18 cellular contexts compared by ENCODE assay signal in genomic region chr5:176608142-176608705, GRCh38. TPM values are rescaled to one million over a fixed set of nuclear protein-coding genes. Genes with fewer than 3 reads are reported as not detected.
DNase-seq lines count a peak whose midpoint lies in the region; ATAC-seq, FAIRE-seq and TF ChIP-seq lines count a peak whose summit lies in the region.
"Had no signal": no experiment of that assay in that cellular context is flagged by ENCODE, and none has a peak within 500 bp of the region (broad histone marks: within the 10 kb centered on the region; RNA-seq: fewer than 3 reads in every experiment).

No MANE protein-coding gene starts in this region.

- no peaks in the 10 kb centered on the region for H3K9me3 Mint-ChIP-seq in activated naive CD8-positive, alpha-beta T cell treated with anti-CD3 and anti-CD28 coated beads, Interleukin-2, amount 10 ng/mL, durations not matched to agents 7 days and 5 days
- no peaks in the 10 kb centered on the region for H3K9me3 Mint-ChIP-seq in activated naive CD8-positive, alpha-beta T cell treated with anti-CD3 and anti-CD28 coated beads for 36 hours
- no peaks in the 10 kb centered on the region for H3K9me3 Mint-ChIP-seq in WTC11
- H3K9me3 Mint-ChIP-seq in endodermal cell: no peaks in the 10 kb centered on the region
- H3K9me3 Mint-ChIP-seq in stimulated activated memory B cell treated with anti-CD40 and anti-IgM and Interleukin-4, amounts not matched to agents 10 μg/mL and 1 μg/mL and 100 μg/mL, for 72 hours: no peaks in the 10 kb centered on the region

- no peaks in the 10 kb centered on the region for H3K36me3 Mint-ChIP-seq in activated naive CD8-positive, alpha-beta T cell treated with anti-CD3 and anti-CD28 coated beads, Interleukin-2, amount 10 ng/mL, durations not matched to agents 7 days and 5 days
- H3K36me3 Mint-ChIP-seq in activated naive CD8-positive, alpha-beta T cell treated with anti-CD3 and anti-CD28 coated beads for 36 hours: no peaks in the 10 kb centered on the region
- H3K36me3 Mint-ChIP-seq in WTC11 (no peaks in the 10 kb centered on the region), endodermal cell (ENCODE audit: low read depth) (no peaks in the 10 kb centered on the region)
- no peaks in the 10 kb centered on the region for H3K36me3 Mint-ChIP-seq in stimulated activated memory B cell treated with anti-CD40 and anti-IgM and Interleukin-4, amounts not matched to agents 10 μg/mL and 1 μg/mL and 100 μg/mL, for 72 hours

- TF ChIP-seq CTCF in WTC11 (IDR thresholded peaks at IDR 0.05) (no peak), endodermal cell (conservative IDR thresholded peaks at IDR 0.05) (no peak), kidney (IDR thresholded peaks at IDR 0.05; ENCODE audit: borderline replicate concordance, extremely low read depth, insufficient read depth) (no peak)

- no peak for ATAC-seq in activated naive CD8-positive, alpha-beta T cell treated with anti-CD3 and anti-CD28 coated beads, Interleukin-2, amount 10 ng/mL, durations not matched to agents 7 days and 5 days (ENCODE audit: low read depth)
- no peak for ATAC-seq in WTC11
- no peak for ATAC-seq in stimulated activated memory B cell treated with anti-CD40 and anti-IgM and Interleukin-4, amounts not matched to agents 10 μg/mL and 1 μg/mL and 100 μg/mL, for 72 hours
- ATAC-seq: body of pancreas had no signal

- peaks cover 8% of the 10 kb centered on the region for H3K4me1 Mint-ChIP-seq in activated naive CD8-positive, alpha-beta T cell treated with anti-CD3 and anti-CD28 coated beads, Interleukin-2, amount 10 ng/mL, durations not matched to agents 7 days and 5 days
- H3K4me1 Mint-ChIP-seq in activated naive CD8-positive, alpha-beta T cell treated with anti-CD3 and anti-CD28 coated beads for 36 hours: peaks cover 9% of the 10 kb centered on the region
- H3K4me1 Mint-ChIP-seq in WTC11: peaks cover 29% of the 10 kb centered on the region
- H3K4me1 Mint-ChIP-seq in endodermal cell: peaks cover 15% of the 10 kb centered on the region
- H3K4me1 Mint-ChIP-seq in stimulated activated memory B cell treated with anti-CD40 and anti-IgM and Interleukin-4, amounts not matched to agents 10 μg/mL and 1 μg/mL and 100 μg/mL, for 72 hours: peaks cover 11% of the 10 kb centered on the region

- no peaks in the 10 kb centered on the region for H3K36me3 ChIP-seq in endodermal cell (ENCODE audit: control insufficient read depth, insufficient read depth, low read length)
- H3K36me3 ChIP-seq in kidney (ENCODE audit: control insufficient read depth in 1 of 2, insufficient read depth in 2 of 2, low read length in 2 of 2): no peaks in the 10 kb centered on the region

- no peak for FAIRE-seq in kidney (lab: Jason Lieb, UNC)
- FAIRE-seq: endometrium, frontal cortex had no signal

- CTCF ChIA-PET in WTC11 (lab: Charles Lee): interaction anchor here (0.6 to 1.7 kb wide), 4 partner anchors 12 to 160 kb away, joined by 3 to 11 read pairs (median 4); no protein-coding TSS in a partner anchor

- H3K4me1 ChIP-seq in endodermal cell (ENCODE audit: control insufficient read depth, insufficient read depth, low read length): peaks cover 8% of the 10 kb centered on the region
- peaks cover 0 to 3% of the 10 kb centered on the region in 2 donors for H3K4me1 ChIP-seq in kidney (ENCODE audit: control insufficient read depth in 1 of 2, insufficient read depth in 1 of 2, low read depth in 1 of 2, low read length in 2 of 2)
- H3K4me1 ChIP-seq: body of pancreas had no signal

- POLR2A ChIA-PET in activated naive CD8-positive, alpha-beta T cell treated with anti-CD3 and anti-CD28 coated beads, Interleukin-2, amount 10 ng/mL, durations not matched to agents 7 days and 5 days (lab: Charles Lee): interaction anchor here (1.5 kb wide), 1 partner anchor 38 kb away, joined by 4 read pairs; the partner anchor contains the start of gene TSPAN17
- POLR2A ChIA-PET in WTC11 (lab: Charles Lee): interaction anchor here (0.9 kb wide), 1 partner anchor 12 kb away, joined by 3 read pairs; no protein-coding TSS in a partner anchor

- 85 to 94% methylated on average over 3 to 4 of the region's 4 CpGs for WGBS in endodermal cell (ENCODE audit: insufficient coverage in 1 of 2, insufficient read length in 1 of 2), 2 experiments

- H3K27ac Mint-ChIP-seq in activated naive CD8-positive, alpha-beta T cell treated with anti-CD3 and anti-CD28 coated beads, Interleukin-2, amount 10 ng/mL, durations not matched to agents 7 days and 5 days: no peak overlapping the region
- H3K27ac Mint-ChIP-seq in activated naive CD8-positive, alpha-beta T cell treated with anti-CD3 and anti-CD28 coated beads for 36 hours: no peak overlapping the region
- H3K27ac Mint-ChIP-seq in WTC11: no peak overlapping the region
- H3K27ac Mint-ChIP-seq in endodermal cell: no peak overlapping the region
- no peak overlapping the region for H3K27ac Mint-ChIP-seq in stimulated activated memory B cell treated with anti-CD40 and anti-IgM and Interleukin-4, amounts not matched to agents 10 μg/mL and 1 μg/mL and 100 μg/mL, for 72 hours

- H3K4me3 ChIP-seq in endodermal cell (ENCODE audit: low read length) (no peak overlapping the region), kidney (ENCODE audit: low read length in 2 of 2) (no peak overlapping the region)
- H3K4me3 ChIP-seq: body of pancreas, PC-9 had no signal

- DNase-seq in activated naive CD8-positive, alpha-beta T cell treated with anti-CD3 and anti-CD28 coated beads, Interleukin-2, amount 10 ng/mL, durations not matched to agents 7 days and 5 days: no peak
- no peak for DNase-seq in activated naive CD8-positive, alpha-beta T cell treated with anti-CD3 and anti-CD28 coated beads for 36 hours
- DNase-seq in WTC11 (ENCODE audit: low spot score) (no peak), endodermal cell (no peak), kidney (no peak), GM19240 (ENCODE audit: insufficient read length, low spot score) (no peak), NCI-H1930 (lab: John Stamatoyannopoulos, UW) (no peak)
- DNase-seq: body of pancreas, DMS53, mesendoderm, NCI-H1436, PC-9, SW 1271 had no signal

- H3K4me3 Mint-ChIP-seq in activated naive CD8-positive, alpha-beta T cell treated with anti-CD3 and anti-CD28 coated beads, Interleukin-2, amount 10 ng/mL, durations not matched to agents 7 days and 5 days: peak overlapping the region; percentile 84
- H3K4me3 Mint-ChIP-seq in activated naive CD8-positive, alpha-beta T cell treated with anti-CD3 and anti-CD28 coated beads for 36 hours: no peak overlapping the region
- peak overlapping the region; percentile 91; the same call in 1 of the 2 replicates for H3K4me3 Mint-ChIP-seq in WTC11
- peak overlapping the region; percentile 69 for H3K4me3 Mint-ChIP-seq in endodermal cell
- H3K4me3 Mint-ChIP-seq in stimulated activated memory B cell treated with anti-CD40 and anti-IgM and Interleukin-4, amounts not matched to agents 10 μg/mL and 1 μg/mL and 100 μg/mL, for 72 hours: peak overlapping the region; percentile 92

- H3K27me3 Mint-ChIP-seq in activated naive CD8-positive, alpha-beta T cell treated with anti-CD3 and anti-CD28 coated beads, Interleukin-2, amount 10 ng/mL, durations not matched to agents 7 days and 5 days: peaks cover 41% of the 10 kb centered on the region
- H3K27me3 Mint-ChIP-seq in activated naive CD8-positive, alpha-beta T cell treated with anti-CD3 and anti-CD28 coated beads for 36 hours: peaks cover 37% of the 10 kb centered on the region
- H3K27me3 Mint-ChIP-seq in WTC11 (ENCODE audit: low read depth): peaks cover 23% of the 10 kb centered on the region
- H3K27me3 Mint-ChIP-seq in endodermal cell (ENCODE audit: insufficient read depth): peaks cover 40% of the 10 kb centered on the region
- peaks cover 16% of the 10 kb centered on the region for H3K27me3 Mint-ChIP-seq in stimulated activated memory B cell treated with anti-CD40 and anti-IgM and Interleukin-4, amounts not matched to agents 10 μg/mL and 1 μg/mL and 100 μg/mL, for 72 hours

- H3K9ac ChIP-seq in endodermal cell (ENCODE audit: extremely low read depth, low read length, poor library complexity, severe bottlenecking) (no peak overlapping the region), kidney (ENCODE audit: low read length in 2 of 2) (no peak overlapping the region)

- intact Hi-C loops in kidney (cut with DNase I): no loop called here

- H3K27me3 ChIP-seq in endodermal cell (ENCODE audit: control insufficient read depth, insufficient read depth, low read length, poor library complexity, severe bottlenecking): peaks cover 16% of the 10 kb centered on the region
- H3K27me3 ChIP-seq: body of pancreas had no signal

- H3K27ac ChIP-seq in endodermal cell (ENCODE audit: low read depth, low read length) (no peak overlapping the region), kidney (ENCODE audit: low read depth in 2 of 2, low read length in 2 of 2) (no peak overlapping the region)
- H3K27ac ChIP-seq: body of pancreas, PC-9 had no signal

- H3K9me3 ChIP-seq in endodermal cell (ENCODE audit: control insufficient read depth, low read length) (no peaks in the 10 kb centered on the region), kidney (ENCODE audit: control insufficient read depth in 1 of 2, low read length in 2 of 2) (no peaks in the 10 kb centered on the region)
- H3K9me3 ChIP-seq: body of pancreas had no signal

RNA-seq across cellular contexts. Expression of gene GPRIN1, which starts 1.7 kb away (rescaled TPM):
- total RNA-seq in activated naive CD8-positive, alpha-beta T cell treated with anti-CD3 and anti-CD28 coated beads, Interleukin-2, amount 10 ng/mL, durations not matched to agents 7 days and 5 days: 1 to 10 TPM; 1.5 to 1.6 TPM
- total RNA-seq in activated naive CD8-positive, alpha-beta T cell treated with anti-CD3 and anti-CD28 coated beads for 36 hours: 1 to 10 TPM; 1.5 to 1.7 TPM
- total RNA-seq in WTC11 (2021): 5.4 to 8.5 TPM (median 5.8 TPM) in 3 replicates
- total RNA-seq in endodermal cell: 1 to 10 TPM; 4.5 to 4.9 TPM
- polyA plus RNA-seq in endodermal cell (2013, experiment 1 of 2): 10.4 TPM
- polyA plus RNA-seq in endodermal cell (2013, experiment 2 of 2): 10.0 TPM
- 1.3 TPM for total RNA-seq in kidney
- 0.45 TPM for polyA plus RNA-seq in kidney (ENCODE audit: insufficient read depth, low read depth, low replicate concordance)

RNA-seq across cellular contexts. Expression of gene SNCB, which starts 22.1 kb away (rescaled TPM):
- total RNA-seq in activated naive CD8-positive, alpha-beta T cell treated with anti-CD3 and anti-CD28 coated beads, Interleukin-2, amount 10 ng/mL, durations not matched to agents 7 days and 5 days: under 1 TPM in 1 of 2 experiments, not detected in 1; 0.28 TPM
- total RNA-seq in activated naive CD8-positive, alpha-beta T cell treated with anti-CD3 and anti-CD28 coated beads for 36 hours: under 1 TPM; 0.46 to 0.80 TPM
- total RNA-seq in WTC11 (2021) (6.8 to 13.4 TPM (median 9.6 TPM) in 3 replicates), endodermal cell (1 to 10 TPM in 1 of 2 donors, under 1 TPM in 1; 0.22 to 1.8 TPM), kidney (not detected)
- polyA plus RNA-seq in endodermal cell (2013, experiment 1 of 2): 0.25 TPM
- polyA plus RNA-seq in endodermal cell (2013, experiment 2 of 2): 0.58 TPM
- polyA plus RNA-seq in kidney (ENCODE audit: insufficient read depth, low read depth, low replicate concordance): not detected
- total RNA-seq: body of pancreas, PC-9, subcutaneous adipose tissue had no signal

RNA-seq across cellular contexts. Expression of gene EIF4E1B, which starts 22.3 kb away (rescaled TPM):
- not detected for total RNA-seq in activated naive CD8-positive, alpha-beta T cell treated with anti-CD3 and anti-CD28 coated beads, Interleukin-2, amount 10 ng/mL, durations not matched to agents 7 days and 5 days
- total RNA-seq in activated naive CD8-positive, alpha-beta T cell treated with anti-CD3 and anti-CD28 coated beads for 36 hours: not detected
- total RNA-seq in WTC11 (2021) (0.74 to 1.3 TPM (median 1.1 TPM) in 3 replicates), endodermal cell (1 to 10 TPM; 1.4 to 2.0 TPM), kidney (not detected)
- polyA plus RNA-seq in endodermal cell (2013, experiment 1 of 2): 0.82 TPM
- polyA plus RNA-seq in endodermal cell (2013, experiment 2 of 2): not detected
- not detected for polyA plus RNA-seq in kidney (ENCODE audit: insufficient read depth, low read depth, low replicate concordance)
- total RNA-seq: NCI-H460, PC-9, subcutaneous adipose tissue had no signal

RNA-seq across cellular contexts. Expression of gene TSPAN17, which starts 39.1 kb away (rescaled TPM):
- total RNA-seq in activated naive CD8-positive, alpha-beta T cell treated with anti-CD3 and anti-CD28 coated beads, Interleukin-2, amount 10 ng/mL, durations not matched to agents 7 days and 5 days: 10 to 100 TPM; 39.6 to 40.7 TPM
- total RNA-seq in activated naive CD8-positive, alpha-beta T cell treated with anti-CD3 and anti-CD28 coated beads for 36 hours: 10 to 100 TPM; 25.3 to 28.6 TPM
- total RNA-seq in WTC11 (2021): 45.7 to 47.8 TPM (median 46.1 TPM) in 3 replicates
- 10 to 100 TPM; 49.3 to 50.3 TPM for total RNA-seq in endodermal cell
- 35.5 TPM for polyA plus RNA-seq in endodermal cell (2013, experiment 1 of 2)
- polyA plus RNA-seq in endodermal cell (2013, experiment 2 of 2): 34.8 TPM
- 34.3 TPM for total RNA-seq in kidney
- 32.1 TPM for polyA plus RNA-seq in kidney (ENCODE audit: insufficient read depth, low read depth, low replicate concordance)

RNA-seq across cellular contexts. Expression of gene CDHR2, which starts 59.1 kb away (rescaled TPM):
- 1 to 10 TPM; 2.4 to 3.8 TPM for total RNA-seq in activated naive CD8-positive, alpha-beta T cell treated with anti-CD3 and anti-CD28 coated beads, Interleukin-2, amount 10 ng/mL, durations not matched to agents 7 days and 5 days
- total RNA-seq in activated naive CD8-positive, alpha-beta T cell treated with anti-CD3 and anti-CD28 coated beads for 36 hours: under 1 TPM; 0.31 to 0.44 TPM
- total RNA-seq in WTC11 (2021) (0.44 to 1.1 TPM (median 0.63 TPM) in 3 replicates), endodermal cell (under 1 TPM; 0.37 to 0.89 TPM), kidney (4.2 TPM)
- not detected for polyA plus RNA-seq in endodermal cell (2013, experiment 1 of 2)
- polyA plus RNA-seq in endodermal cell (2013, experiment 2 of 2): not detected
- polyA plus RNA-seq in kidney (ENCODE audit: insufficient read depth, low read depth, low replicate concordance): 8.0 TPM
- total RNA-seq: NCI-H460, PC-9 had no signal
